8 cellular contexts compared by ENCODE assay signal in genomic region chr3:185824051-185824466, GRCh38. TPM values are rescaled to one million over a fixed set of nuclear protein-coding genes. Genes with fewer than 3 reads are reported as not detected.
DNase-seq lines count a peak whose midpoint lies in the region; ATAC-seq and TF ChIP-seq lines count a peak whose summit lies in the region.

No MANE protein-coding gene starts in this region.

- H3K4me1 ChIP-seq in iPS-15b (ENCODE audit: control insufficient read depth, insufficient read depth, low read length): peaks cover 20% of the 10 kb centered on the region
- peaks cover 37% of the 10 kb centered on the region for H3K4me1 ChIP-seq in smooth muscle cell (ENCODE audit: low read depth)

- ATAC-seq in activated naive CD8-positive, alpha-beta T cell treated with anti-CD3 and anti-CD28 coated beads, Interleukin-2, amount 10 ng/mL, durations not matched to agents 7 days and 5 days (ENCODE audit: low read depth): no peak
- no peak for ATAC-seq in GM21825 (IDR thresholded peaks at IDR 0.05; ENCODE audit: unreplicated experiment)

- H3K27me3 ChIP-seq in iPS-15b (ENCODE audit: control insufficient read depth, insufficient read depth, low read length) (peaks cover 9% of the 10 kb centered on the region), smooth muscle cell (ENCODE audit: low read depth) (no peaks in the 10 kb centered on the region)

- H3K27ac Mint-ChIP-seq in activated naive CD8-positive, alpha-beta T cell treated with anti-CD3 and anti-CD28 coated beads, Interleukin-2, amount 10 ng/mL, durations not matched to agents 7 days and 5 days: no peak overlapping the region

- H3K9me3 Mint-ChIP-seq in activated naive CD8-positive, alpha-beta T cell treated with anti-CD3 and anti-CD28 coated beads, Interleukin-2, amount 10 ng/mL, durations not matched to agents 7 days and 5 days: no peaks in the 10 kb centered on the region

- peak overlapping the region; percentile 81 for H3K4me3 Mint-ChIP-seq in activated naive CD8-positive, alpha-beta T cell treated with anti-CD3 and anti-CD28 coated beads, Interleukin-2, amount 10 ng/mL, durations not matched to agents 7 days and 5 days

- H2AFZ ChIP-seq in smooth muscle cell (ENCODE audit: low read depth): no peak overlapping the region

- H3K36me3 ChIP-seq in iPS-15b (ENCODE audit: control insufficient read depth, insufficient read depth, low read length) (peaks cover 8% of the 10 kb centered on the region), smooth muscle cell (ENCODE audit: low read depth) (no peaks in the 10 kb centered on the region)

- WGBS in smooth muscle cell (ENCODE audit: low lambda C conversion rate): under 1% methylated on average over 16 of the region's 24 CpGs

- H3K9ac ChIP-seq in iPS-15b (ENCODE audit: low read depth, low read length) (peak overlapping the region; percentile 85), smooth muscle cell (ENCODE audit: low read depth) (peak overlapping the region; percentile 100)

- DNase-seq in AG10803 (ENCODE audit: low read depth): peak; percentile 12
- peak; percentile 48 for DNase-seq in HT-29 (ENCODE audit: low spot score)
- no peak for DNase-seq in activated naive CD8-positive, alpha-beta T cell treated with anti-CD3 and anti-CD28 coated beads, Interleukin-2, amount 10 ng/mL, durations not matched to agents 7 days and 5 days
- peak; percentile 53 for DNase-seq in smooth muscle cell (lab: John Stamatoyannopoulos, UW; ENCODE audit: unreplicated experiment)
- DNase-seq in midbrain (lab: John Stamatoyannopoulos, UW): no peak
- no peak for DNase-seq in putamen (ENCODE audit: low spot score)

- peak overlapping the region; percentile 97 for H3K4me2 ChIP-seq in smooth muscle cell

- POLR2A ChIA-PET in activated naive CD8-positive, alpha-beta T cell treated with anti-CD3 and anti-CD28 coated beads, Interleukin-2, amount 10 ng/mL, durations not matched to agents 7 days and 5 days (lab: Charles Lee): no interaction called here

- H4K20me1 ChIP-seq in smooth muscle cell (ENCODE audit: low read depth): peaks cover 43% of the 10 kb centered on the region

- no peaks in the 10 kb centered on the region for H3K36me3 Mint-ChIP-seq in activated naive CD8-positive, alpha-beta T cell treated with anti-CD3 and anti-CD28 coated beads, Interleukin-2, amount 10 ng/mL, durations not matched to agents 7 days and 5 days

- H3K4me1 Mint-ChIP-seq in activated naive CD8-positive, alpha-beta T cell treated with anti-CD3 and anti-CD28 coated beads, Interleukin-2, amount 10 ng/mL, durations not matched to agents 7 days and 5 days: peaks cover 14% of the 10 kb centered on the region

- H3K9me3 ChIP-seq in iPS-15b (ENCODE audit: control insufficient read depth, insufficient read depth, low read length) (peaks cover 2% of the 10 kb centered on the region), smooth muscle cell (replicated peaks; ENCODE audit: low read depth) (no peaks in the 10 kb centered on the region)

- H3F3A ChIP-seq in smooth muscle cell (ENCODE audit: low read depth): peaks cover 15% of the 10 kb centered on the region

- H3K27me3 Mint-ChIP-seq in activated naive CD8-positive, alpha-beta T cell treated with anti-CD3 and anti-CD28 coated beads, Interleukin-2, amount 10 ng/mL, durations not matched to agents 7 days and 5 days: peaks cover 76% of the 10 kb centered on the region

- TF ChIP-seq CTCF in AG10803 (conservative IDR thresholded peaks at IDR 0.05; ENCODE audit: low read length) (no peak), smooth muscle cell (IDR thresholded peaks at IDR 0.05; ENCODE audit: borderline replicate concordance, insufficient read depth, poor library complexity, severe bottlenecking) (no peak)

- peaks cover 85% of the 10 kb centered on the region for H3K79me2 ChIP-seq in smooth muscle cell (ENCODE audit: low read depth)

- H3K4me3 ChIP-seq in AG10803 (ENCODE audit: low read length): peak overlapping the region; percentile 89
- peak overlapping the region; percentile 83 for H3K4me3 ChIP-seq in iPS-15b (ENCODE audit: low read depth, low read length)
- H3K4me3 ChIP-seq in smooth muscle cell: peak overlapping the region; percentile 91

- peak overlapping the region; percentile 100 for H3K27ac ChIP-seq in smooth muscle cell (ENCODE audit: low read depth)

RNA-seq across cellular contexts. Expression of gene IGF2BP2, which starts 0.8 kb away (rescaled TPM):
- 28.7 and 29.8 TPM in 2 replicates for total RNA-seq in HT-29 (2014; rRNA removed; shearing (Covaris generic))
- total RNA-seq in activated naive CD8-positive, alpha-beta T cell treated with anti-CD3 and anti-CD28 coated beads, Interleukin-2, amount 10 ng/mL, durations not matched to agents 7 days and 5 days: 1 to 10 TPM in 1 of 2 experiments, under 1 TPM in 1; 0.11 to 1.2 TPM
- total RNA-seq in smooth muscle cell: 59.2 and 73.7 TPM in 2 replicates
- polyA plus RNA-seq in smooth muscle cell: 80.6 and 105 TPM in 2 replicates

Comparison
In these comparisons a context has a peak if more than half of its experiments do, and no peak if none do; other contexts are left out.
1. DNase-seq: peak in AG10803 (single experiment), HT-29 (single experiment) and smooth muscle cell (single experiment); none in activated naive CD8-positive, alpha-beta T cell treated with anti-CD3 and anti-CD28 coated beads, Interleukin-2, amount 10 ng/mL, durations not matched to agents 7 days and 5 days (single experiment), midbrain (single experiment) and putamen (single experiment).
2. RNA of gene IGF2BP2, which starts 0.8 kb away (total RNA-seq): 59.2 to 73.7 TPM in smooth muscle cell and 28.7 to 29.8 TPM in HT-29; 0.11 to 1.2 TPM in activated naive CD8-positive, alpha-beta T cell treated with anti-CD3 and anti-CD28 coated beads, Interleukin-2, amount 10 ng/mL, durations not matched to agents 7 days and 5 days; every median in the first group is over 10 times any median in the second.
3. Peak in every context shown above with its lines, with median percentiles within 50 percentile points of each other: H3K4me3 ChIP-seq.